9 cellular contexts compared by ENCODE assay signal in the genomic region with DNA sequence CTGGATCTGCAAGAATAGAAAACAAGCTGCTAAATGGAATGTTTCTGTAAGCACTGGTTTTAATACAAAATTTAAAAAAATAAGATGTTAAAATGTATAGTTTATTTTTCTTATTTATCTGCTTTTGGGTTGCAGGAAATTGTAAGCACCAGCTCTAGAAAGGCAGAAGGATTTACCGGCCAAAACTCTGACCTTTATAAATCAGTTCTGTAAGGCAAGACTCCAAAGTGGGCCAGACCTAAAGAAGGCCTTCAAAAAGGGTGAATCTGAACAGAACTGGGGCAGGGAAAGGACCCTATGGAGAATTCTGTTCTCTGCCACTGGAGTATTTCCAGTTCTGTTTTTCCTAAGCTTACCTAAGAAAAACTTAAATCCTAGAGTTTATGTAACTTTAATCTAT.
"Had no signal": no experiment of that assay in that cellular context is flagged by ENCODE, and none has a peak within 500 bp of the region (broad histone marks: within the 10 kb centered on the region; RNA-seq: fewer than 3 reads in every experiment).

No MANE protein-coding gene starts in this region.

- H3K27ac ChIP-seq: GM23248 had no signal

- H3K4me1 ChIP-seq: HAP-1 had no signal

- DNase-seq: GM23248, GOT3, H7, H9, HCEC 1CT, HFFc6 had no signal

- H3K9me3 ChIP-seq: HAP-1 had no signal

- H3K4me3 ChIP-seq: GM23248, GM23338, HAP-1 had no signal

- ATAC-seq: GM23338, HCT116 had no signal
